18 cellular contexts compared by ENCODE assay signal in genomic region chr2:54048117-54048785, GRCh38.
DNase-seq lines count a peak whose midpoint lies in the region; ATAC-seq and TF ChIP-seq lines count a peak whose summit lies in the region.
"Had no signal": no experiment of that assay in that cellular context is flagged by ENCODE, and none has a peak within 500 bp of the region (broad histone marks: within the 10 kb centered on the region; RNA-seq: fewer than 3 reads in every experiment).

No MANE protein-coding gene starts in this region.

- H3K9me3 Mint-ChIP-seq in CD4-positive, CD25-positive, alpha-beta regulatory T cell, result peaks cover 0 to 6% (median 3%) of the 10 kb centered on the region in 7 donors

- H3K27ac Mint-ChIP-seq in CD4-positive, CD25-positive, alpha-beta regulatory T cell, result peak overlapping the region in 2 of 3 donors; percentile 17 to 77

- DNase-seq in CD4-positive, CD25-positive, alpha-beta regulatory T cell, result peak in 2 of 3 donors; percentile 18 to 63
- DNase-seq in OCI-M1 (lab: John Stamatoyannopoulos, UW) (peak; percentile 46), erythroblast (lab: John Stamatoyannopoulos, UW) (peak; percentile 12 to 13), MG63 (no peak), amniotic stem cell (lab: John Stamatoyannopoulos, UW) (no peak)
- DNase-seq: activated CD8-positive, alpha-beta memory T cell treated with anti-CD3 and anti-CD28 coated beads for 24 hours; BE2C; heart left ventricle; kidney glomerular epithelial cell; NCI-H1092 treated with DMSO at 0.1 percent for 48 hours; NCI-H524; right lobe of liver; RPMI8226; stomach had no signal

- H3K9me3 ChIP-seq in CD4-positive, CD25-positive, alpha-beta regulatory T cell (ENCODE audit: control insufficient read depth in 2 of 2, low read length in 2 of 2), result no peaks in the 10 kb centered on the region
- peaks cover 8% of the 10 kb centered on the region for H3K9me3 ChIP-seq in MG63
- H3K9me3 ChIP-seq: BE2C had no signal

- no peaks in the 10 kb centered on the region for H3K36me3 ChIP-seq in CD4-positive, CD25-positive, alpha-beta regulatory T cell (ENCODE audit: control insufficient read depth, insufficient read depth, low read length)
- H3K36me3 ChIP-seq in MG63, result no peaks in the 10 kb centered on the region
- H3K36me3 ChIP-seq: BE2C, right lobe of liver had no signal

- no peak overlapping the region for H3K27ac ChIP-seq in CD4-positive, CD25-positive, alpha-beta regulatory T cell (ENCODE audit: insufficient read depth, low read length, poor library complexity, severe bottlenecking)
- H3K27ac ChIP-seq: epithelial cell of prostate, heart left ventricle, right lobe of liver, stomach had no signal

- ATAC-seq in CD4-positive, CD25-positive, alpha-beta regulatory T cell (ENCODE audit: low read depth in 2 of 2), result peak in 1 of 2 donors; percentile 70
- ATAC-seq in GM18909 (IDR thresholded peaks at IDR 0.05; ENCODE audit: poor library complexity, unreplicated experiment) (peak; percentile 45), GM18517 (IDR thresholded peaks at IDR 0.05; ENCODE audit: unreplicated experiment) (no peak), HG02840 (IDR thresholded peaks at IDR 0.05; ENCODE audit: low FRiP score, unreplicated experiment) (no peak)

- no peak overlapping the region for H3K4me3 ChIP-seq in CD4-positive, CD25-positive, alpha-beta regulatory T cell (ENCODE audit: low read depth, low read length)
- H3K4me3 ChIP-seq in MG63, result no peak overlapping the region
- H3K4me3 ChIP-seq: heart left ventricle, right lobe of liver, stomach had no signal

- H3K4me3 Mint-ChIP-seq in CD4-positive, CD25-positive, alpha-beta regulatory T cell, result peak overlapping the region in 1 of 4 donors; percentile 73

- TF ChIP-seq POLR2A in erythroblast (IDR thresholded peaks at IDR 0.05; ENCODE audit: low read length), result no peak

- no peaks in the 10 kb centered on the region for H3K27me3 ChIP-seq in CD4-positive, CD25-positive, alpha-beta regulatory T cell (ENCODE audit: control insufficient read depth, insufficient read depth, low read length)
- H3K27me3 ChIP-seq in MG63, result no peaks in the 10 kb centered on the region
- H3K27me3 ChIP-seq: BE2C, heart left ventricle, right lobe of liver, stomach had no signal

- H3K36me3 Mint-ChIP-seq in CD4-positive, CD25-positive, alpha-beta regulatory T cell, result peaks cover 16% of the 10 kb centered on the region

- H3K4me1 ChIP-seq in CD4-positive, CD25-positive, alpha-beta regulatory T cell (ENCODE audit: control insufficient read depth, insufficient read depth, low read length, poor library complexity, severe bottlenecking), result peaks cover 18% of the 10 kb centered on the region
- H3K4me1 ChIP-seq: BE2C, right lobe of liver had no signal

- peaks cover 7 to 28% (median 18%) of the 10 kb centered on the region in 4 donors for H3K4me1 Mint-ChIP-seq in CD4-positive, CD25-positive, alpha-beta regulatory T cell

- H3K27me3 Mint-ChIP-seq in CD4-positive, CD25-positive, alpha-beta regulatory T cell, result peaks cover 5% of the 10 kb centered on the region

Comparison
In these comparisons a context has a peak if more than half of its experiments do, and no peak if none do; other contexts are left out.
1. DNase-seq: peak in CD4-positive, CD25-positive, alpha-beta regulatory T cell (2 of 3), OCI-M1 (single experiment) and erythroblast (2 of 2); none in MG63 (single experiment) and amniotic stem cell (single experiment).